Comparison of ENCODE assay signal across 13 cellular contexts in genomic region chr10:43427166-43427825, GRCh38. TPM values are rescaled to one million over a fixed set of nuclear protein-coding genes. Genes with fewer than 3 reads are reported as not detected.
A peak's percentile ranks its signal among the peaks of the same experiment; 100 is the strongest.
DNase-seq lines count a peak whose midpoint lies in the region; ATAC-seq and TF ChIP-seq lines count a peak whose summit lies in the region.
"Had no signal": no experiment of that assay in that cellular context is flagged by ENCODE, and none has a peak within 500 bp of the region (broad histone marks: within the 10 kb centered on the region; RNA-seq: fewer than 3 reads in every experiment).

No MANE protein-coding gene starts in this region.

- peak overlapping the region; percentile 37 for H3K9ac ChIP-seq in SU-DHL-6 (ENCODE audit: low read length)
- H3K9ac ChIP-seq: KMS-11 had no signal

- CTCF ChIA-PET in GM10248 (lab: Yijun Ruan, JAX) = interaction anchor here (1.0 to 2.0 kb wide), 4 partner anchors 8 to 26 kb away, joined by 3 to 7 read pairs (median 4); no protein-coding TSS in a partner anchor

- peak; percentile 23 for DNase-seq in glomerular visceral epithelial cell (ENCODE audit: extremely low spot score)
- DNase-seq in mesenteric fat pad (ENCODE audit: low spot score) = no peak
- DNase-seq in GM10248 (ENCODE audit: extremely low spot score) = no peak
- no peak for DNase-seq in NCI-H1694 (lab: John Stamatoyannopoulos, UW)
- no peak for DNase-seq in omental fat pad (ENCODE audit: low spot score)
- DNase-seq: glutamatergic neuron, H9, NCI-H82 had no signal

- H3K27me3 ChIP-seq in SU-DHL-6 (ENCODE audit: low read length) = no peaks in the 10 kb centered on the region

- H3F3A ChIP-seq in SU-DHL-6 (ENCODE audit: insufficient read depth) = peaks cover 13% of the 10 kb centered on the region; the same call in 1 of the 2 replicates

- peak overlapping the region; percentile 56 for H3K4me2 ChIP-seq in SU-DHL-6 (ENCODE audit: low read depth, low read length, poor library complexity, severe bottlenecking)
- H3K4me2 ChIP-seq: KMS-11 had no signal

- H3K36me3 ChIP-seq in SU-DHL-6 (ENCODE audit: low read length) = no peaks in the 10 kb centered on the region

- no peaks in the 10 kb centered on the region for H3K79me2 ChIP-seq in SU-DHL-6 (ENCODE audit: insufficient read depth, low read length)

- H2AFZ ChIP-seq in SU-DHL-6 (ENCODE audit: low read depth, low read length, severe bottlenecking) = peak overlapping the region; percentile 22

- no peaks in the 10 kb centered on the region for H3K9me3 ChIP-seq in SU-DHL-6 (ENCODE audit: insufficient read depth, low read length)

- no peaks in the 10 kb centered on the region for H3K9me2 ChIP-seq in SU-DHL-6 (replicated peaks; ENCODE audit: insufficient read depth, low read length)

- POLR2A ChIA-PET in GM10248 (lab: Yijun Ruan, JAX) = no interaction called here

- H3K27ac ChIP-seq in SU-DHL-6 (ENCODE audit: low read depth, low read length) = peak overlapping the region; percentile 67
- H3K27ac ChIP-seq: KMS-11 had no signal

- H4K20me1 ChIP-seq in SU-DHL-6 (ENCODE audit: low read depth, low read length) = no peaks in the 10 kb centered on the region

- peak; percentile 92 for ATAC-seq in GM18511 (IDR thresholded peaks at IDR 0.05; ENCODE audit: unreplicated experiment)
- ATAC-seq in GM21717 (IDR thresholded peaks at IDR 0.05; ENCODE audit: unreplicated experiment) = peak; percentile 65
- ATAC-seq in omental fat pad (ENCODE audit: low FRiP score) = no peak

- TF ChIP-seq CTCF in SU-DHL-6 (IDR thresholded peaks at IDR 0.05; ENCODE audit: insufficient read depth, low read length, poor library complexity, severe bottlenecking) = no peak
- TF ChIP-seq CTCF in GM10248 (IDR thresholded peaks at IDR 0.05; ENCODE audit: control extremely low read depth, extremely low read depth, low read depth, missing control alignments) = no peak
- TF ChIP-seq CTCF in omental fat pad (IDR thresholded peaks at IDR 0.05) = no peak

- H3K4me3 ChIP-seq in SU-DHL-6 (ENCODE audit: insufficient read depth, low read length, poor library complexity, severe bottlenecking) = peak overlapping the region; percentile 19

RNA-seq across cellular contexts. Expression of gene ZNF487, which starts 9.6 kb away (rescaled TPM):
- total RNA-seq in mesenteric fat pad = 3.9 TPM
- total RNA-seq in omental fat pad = 1 to 10 TPM; 3.7 to 9.2 (median 6.8) TPM

RNA-seq across cellular contexts. Expression of gene HNRNPF, which starts 18.3 kb away (rescaled TPM):
- total RNA-seq in mesenteric fat pad = 184 TPM
- total RNA-seq in omental fat pad = 100 to 1,000 TPM; 140 to 345 (median 164) TPM

RNA-seq across cellular contexts. Expression of gene FXYD4, which starts 55.9 kb away (rescaled TPM):
- not detected for total RNA-seq in mesenteric fat pad
- not detected for total RNA-seq in omental fat pad
- total RNA-seq: cerebellum, H9 had no signal
